20 cellular contexts compared by ENCODE assay signal in the genomic region with DNA sequence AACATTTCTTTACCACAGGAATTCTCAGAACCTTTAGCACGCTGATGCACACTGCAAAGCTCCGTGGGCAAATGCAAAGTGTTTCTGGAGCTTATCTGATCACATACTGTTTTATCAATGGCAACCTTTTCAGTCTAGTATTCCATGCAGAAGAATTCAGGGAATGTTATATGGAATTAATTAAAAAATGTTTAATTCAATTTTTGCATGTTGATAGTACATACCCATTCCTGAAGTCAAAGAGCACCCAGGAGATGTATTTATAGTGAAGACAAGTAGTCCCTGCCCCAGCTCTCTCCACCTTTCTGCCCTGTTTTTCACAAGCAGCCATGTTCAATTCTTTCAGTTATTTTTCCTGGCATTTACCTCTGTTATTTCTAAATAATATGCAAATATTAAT.
"Had no signal": no experiment of that assay in that cellular context is flagged by ENCODE, and none has a peak within 500 bp of the region (broad histone marks: within the 10 kb centered on the region; RNA-seq: fewer than 3 reads in every experiment).

No MANE protein-coding gene starts in this region.

- ATAC-seq: naive thymus-derived CD8-positive, alpha-beta T cell; stimulated activated effector memory CD8-positive, alpha-beta T cell treated with anti-CD3 and anti-CD28 coated beads, Interleukin-12 subunit alpha, Interleukin-12 subunit beta, amount 100 ng/mL, for 72 hours; stimulated activated naive B cell treated with anti-CD40 and anti-IgM and Interleukin-4, amounts not matched to agents 10 μg/mL and 1 μg/mL and 100 μg/mL, for 72 hours had no signal

- H3K9me3 ChIP-seq: neutrophil, pancreas, right lobe of liver, sigmoid colon, stomach, tibial artery, transverse colon, upper lobe of right lung, uterus had no signal

- H3K4me3 ChIP-seq: pancreas, psoas muscle, right lobe of liver, sigmoid colon, stomach, tibial artery, transverse colon, upper lobe of right lung, uterus had no signal

- H3K27me3 ChIP-seq: neutrophil, pancreas, right lobe of liver, sigmoid colon, stomach, tibial artery, transverse colon, upper lobe of right lung, uterus had no signal

- H3K4me1 ChIP-seq: pancreas, right lobe of liver, sigmoid colon, stomach, tibial artery, uterus had no signal

- DNase-seq: naive thymus-derived CD8-positive, alpha-beta T cell; nephron progenitor cell; pancreas; posterior cingulate gyrus; psoas muscle; right lobe of liver; sigmoid colon; stimulated activated CD4-positive, alpha-beta T cell treated with anti-CD3 and anti-CD28 coated beads, Interleukin-15, amount 100 ng/mL, for 24 hours; stimulated activated CD4-positive, alpha-beta T cell treated with anti-CD3 and anti-CD28 coated beads, Interleukin-2, amount 100 ng/mL, for 24 hours; stimulated activated CD4-positive, alpha-beta T cell treated with anti-CD3 and anti-CD28 coated beads, Interleukin-2, amount 100 ng/mL, for 48 hours; stimulated activated CD4-positive, alpha-beta T cell treated with anti-CD3 and anti-CD28 coated beads, Interleukin-4, amount 100 ng/mL, for 24 hours; stimulated activated naive B cell treated with anti-CD40 and anti-IgM and Interleukin-4, amounts not matched to agents 10 μg/mL and 1 μg/mL and 100 μg/mL, for 72 hours; stimulated activated naive CD4-positive, alpha-beta T cell treated with Interleukin-2 at 50 U/mL for 16 hours; stomach; tibial artery; transverse colon; upper lobe of right lung; uterus had no signal

- H3K27ac ChIP-seq: neutrophil, pancreas, psoas muscle, right lobe of liver, sigmoid colon, stomach, tibial artery, transverse colon, upper lobe of right lung, uterus had no signal

- H3K36me3 ChIP-seq: pancreas, transverse colon, upper lobe of right lung, uterus had no signal
